In genomic region chr10:87847550-87847949, GRCh38 we compare ENCODE assay signal across 1 cellular context.
TF ChIP-seq lines count a peak whose summit lies in the region.

No MANE protein-coding gene starts in this region.

TF ChIP-seq in GM12878, 131 proteins besides CTCF, POLR2A, EP300 and RAD21:
- TF ChIP-seq POLR2AphosphoS5 (IDR thresholded peaks at IDR 0.05; ENCODE audit: low read length): no peak
- TF ChIP-seq SREBF1 (IDR thresholded peaks at IDR 0.05; ENCODE audit: low read length): no peak
- TF ChIP-seq ATF7 (IDR thresholded peaks at IDR 0.05; ENCODE audit: low read depth): no peak
- TF ChIP-seq, protein P1, sequence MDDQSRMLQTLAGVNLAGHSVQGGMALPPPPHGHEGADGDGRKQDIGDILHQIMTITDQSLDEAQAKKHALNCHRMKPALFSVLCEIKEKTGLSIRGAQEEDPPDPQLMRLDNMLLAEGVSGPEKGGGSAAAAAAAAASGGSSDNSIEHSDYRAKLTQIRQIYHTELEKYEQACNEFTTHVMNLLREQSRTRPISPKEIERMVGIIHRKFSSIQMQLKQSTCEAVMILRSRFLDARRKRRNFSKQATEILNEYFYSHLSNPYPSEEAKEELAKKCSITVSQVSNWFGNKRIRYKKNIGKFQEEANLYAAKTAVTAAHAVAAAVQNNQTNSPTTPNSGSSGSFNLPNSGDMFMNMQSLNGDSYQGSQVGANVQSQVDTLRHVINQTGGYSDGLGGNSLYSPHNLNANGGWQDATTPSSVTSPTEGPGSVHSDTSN (IDR thresholded peaks at IDR 0.05; ENCODE audit: insufficient replicate concordance, low read depth, low read length): no peak
- TF ChIP-seq HCFC1 (IDR thresholded peaks at IDR 0.05; ENCODE audit: low read length): no peak
- TF ChIP-seq SPI1 (IDR thresholded peaks at IDR 0.05; ENCODE audit: borderline replicate concordance, insufficient read depth, low read depth, low read length): no peak
- TF ChIP-seq, protein P2, sequence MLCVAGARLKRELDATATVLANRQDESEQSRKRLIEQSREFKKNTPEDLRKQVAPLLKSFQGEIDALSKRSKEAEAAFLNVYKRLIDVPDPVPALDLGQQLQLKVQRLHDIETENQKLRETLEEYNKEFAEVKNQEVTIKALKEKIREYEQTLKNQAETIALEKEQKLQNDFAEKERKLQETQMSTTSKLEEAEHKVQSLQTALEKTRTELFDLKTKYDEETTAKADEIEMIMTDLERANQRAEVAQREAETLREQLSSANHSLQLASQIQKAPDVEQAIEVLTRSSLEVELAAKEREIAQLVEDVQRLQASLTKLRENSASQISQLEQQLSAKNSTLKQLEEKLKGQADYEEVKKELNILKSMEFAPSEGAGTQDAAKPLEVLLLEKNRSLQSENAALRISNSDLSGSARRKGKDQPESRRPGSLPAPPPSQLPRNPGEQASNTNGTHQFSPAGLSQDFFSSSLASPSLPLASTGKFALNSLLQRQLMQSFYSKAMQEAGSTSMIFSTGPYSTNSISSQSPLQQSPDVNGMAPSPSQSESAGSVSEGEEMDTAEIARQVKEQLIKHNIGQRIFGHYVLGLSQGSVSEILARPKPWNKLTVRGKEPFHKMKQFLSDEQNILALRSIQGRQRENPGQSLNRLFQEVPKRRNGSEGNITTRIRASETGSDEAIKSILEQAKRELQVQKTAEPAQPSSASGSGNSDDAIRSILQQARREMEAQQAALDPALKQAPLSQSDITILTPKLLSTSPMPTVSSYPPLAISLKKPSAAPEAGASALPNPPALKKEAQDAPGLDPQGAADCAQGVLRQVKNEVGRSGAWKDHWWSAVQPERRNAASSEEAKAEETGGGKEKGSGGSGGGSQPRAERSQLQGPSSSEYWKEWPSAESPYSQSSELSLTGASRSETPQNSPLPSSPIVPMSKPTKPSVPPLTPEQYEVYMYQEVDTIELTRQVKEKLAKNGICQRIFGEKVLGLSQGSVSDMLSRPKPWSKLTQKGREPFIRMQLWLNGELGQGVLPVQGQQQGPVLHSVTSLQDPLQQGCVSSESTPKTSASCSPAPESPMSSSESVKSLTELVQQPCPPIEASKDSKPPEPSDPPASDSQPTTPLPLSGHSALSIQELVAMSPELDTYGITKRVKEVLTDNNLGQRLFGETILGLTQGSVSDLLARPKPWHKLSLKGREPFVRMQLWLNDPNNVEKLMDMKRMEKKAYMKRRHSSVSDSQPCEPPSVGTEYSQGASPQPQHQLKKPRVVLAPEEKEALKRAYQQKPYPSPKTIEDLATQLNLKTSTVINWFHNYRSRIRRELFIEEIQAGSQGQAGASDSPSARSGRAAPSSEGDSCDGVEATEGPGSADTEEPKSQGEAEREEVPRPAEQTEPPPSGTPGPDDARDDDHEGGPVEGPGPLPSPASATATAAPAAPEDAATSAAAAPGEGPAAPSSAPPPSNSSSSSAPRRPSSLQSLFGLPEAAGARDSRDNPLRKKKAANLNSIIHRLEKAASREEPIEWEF (IDR thresholded peaks at IDR 0.05; ENCODE audit: insufficient replicate concordance, low read depth, low read length): no peak
- TF ChIP-seq MYB (IDR thresholded peaks at IDR 0.05; ENCODE audit: borderline replicate concordance, low read depth, low read length): no peak
- no peak for TF ChIP-seq MTA2 (IDR thresholded peaks at IDR 0.05; ENCODE audit: low read depth)
